In genomic region chr1:230566481-230566880, GRCh38 we compare ENCODE assay signal across 17 cellular contexts.
"Had no signal": no experiment of that assay in that cellular context is flagged by ENCODE, and none has a peak within 500 bp of the region (broad histone marks: within the 10 kb centered on the region; RNA-seq: fewer than 3 reads in every experiment).

No MANE protein-coding gene starts in this region.

- H3K4me1 Mint-ChIP-seq: immature natural killer cell, natural killer cell had no signal

- H3K9me3 Mint-ChIP-seq: effector memory CD8-positive, alpha-beta T cell; immature natural killer cell; natural killer cell; neural progenitor cell had no signal

- H3K4me1 ChIP-seq: gastroesophageal sphincter had no signal

- H3K9me3 ChIP-seq: esophagus squamous epithelium, gastroesophageal sphincter, ovary had no signal

- H3K4me2 ChIP-seq: neural progenitor cell had no signal

- H2AFZ ChIP-seq: neural progenitor cell had no signal

- H3K4me3 ChIP-seq: esophagus squamous epithelium, gastroesophageal sphincter, neural progenitor cell, ovary had no signal

- H3K27me3 ChIP-seq: neural progenitor cell, ovary had no signal

- DNase-seq: effector memory CD8-positive, alpha-beta T cell; esophagus squamous epithelium; foreskin fibroblast; glutamatergic neuron; immature natural killer cell; left colon; mammary epithelial cell; natural killer cell; nucleus accumbens; ovary; right cardiac atrium; small intestine; stimulated activated CD4-positive, alpha-beta T cell treated with anti-CD3 and anti-CD28 coated beads, Interleukin-2, amount 100 ng/mL, for 48 hours; stimulated activated naive CD4-positive, alpha-beta T cell treated with Interleukin-2 at 50 U/mL for 16 hours; trophoblast cell had no signal

- H3K36me3 Mint-ChIP-seq: immature natural killer cell, natural killer cell, neural progenitor cell had no signal

- ATAC-seq: effector memory CD8-positive, alpha-beta T cell; gastroesophageal sphincter; left colon; natural killer cell; right cardiac atrium had no signal

- H3K27ac ChIP-seq: esophagus squamous epithelium, gastroesophageal sphincter, neural progenitor cell, ovary had no signal

- H3K36me3 ChIP-seq: esophagus squamous epithelium, gastroesophageal sphincter, neural progenitor cell, ovary had no signal

- H3K4me3 Mint-ChIP-seq: effector memory CD8-positive, alpha-beta T cell; immature natural killer cell; natural killer cell; neural progenitor cell had no signal

- H3K27ac Mint-ChIP-seq: effector memory CD8-positive, alpha-beta T cell; immature natural killer cell; natural killer cell; neural progenitor cell had no signal
